ENCODE assay signal across 16 cellular contexts in the genomic region with DNA sequence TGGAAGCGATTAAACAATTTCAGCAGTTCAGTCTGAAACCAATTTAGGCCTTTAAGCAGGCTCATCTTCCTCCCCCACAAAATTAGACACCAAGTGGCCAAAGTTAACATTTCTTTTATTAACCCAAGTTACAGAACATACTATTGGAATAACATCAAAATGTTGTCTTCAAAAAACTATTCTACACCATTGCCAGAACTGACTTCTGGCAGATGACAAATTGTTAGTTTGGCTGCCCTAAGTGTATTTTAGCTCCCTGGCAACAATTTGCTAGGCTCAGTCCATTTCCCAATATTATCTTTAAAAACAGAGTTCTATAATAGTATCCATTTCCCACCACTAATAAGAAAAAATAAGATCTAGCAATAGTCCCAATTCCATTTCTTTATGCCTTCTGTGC.
DNase-seq lines count a peak whose midpoint lies in the region; ATAC-seq and TF ChIP-seq lines count a peak whose summit lies in the region.
"Had no signal": no experiment of that assay in that cellular context is flagged by ENCODE, and none has a peak within 500 bp of the region (broad histone marks: within the 10 kb centered on the region; RNA-seq: fewer than 3 reads in every experiment).

No MANE protein-coding gene starts in this region.

- H3K4me3 Mint-ChIP-seq in nephron = no peak overlapping the region
- H3K4me3 Mint-ChIP-seq: CD8-positive, alpha-beta T cell had no signal

- TF ChIP-seq CTCF in gastroesophageal sphincter (IDR thresholded peaks at IDR 0.05) (peak in 2 of 4 experiments; percentile 17 to 29), nephron (IDR thresholded peaks at IDR 0.05; ENCODE audit: unreplicated experiment in 3 of 3) (no peak), colonic mucosa (IDR thresholded peaks at IDR 0.05) (no peak)

- no peak for TF ChIP-seq POLR2A in gastroesophageal sphincter (IDR thresholded peaks at IDR 0.05)

- H3K4me2 ChIP-seq in GM23248 (ENCODE audit: unreplicated experiment) = no peak overlapping the region

- peaks cover 23% of the 10 kb centered on the region for H3F3A ChIP-seq in GM23248 (ENCODE audit: insufficient read depth)

- no peak overlapping the region for H3K4me3 ChIP-seq in GM23248
- H3K4me3 ChIP-seq in gastroesophageal sphincter = no peak overlapping the region
- H3K4me3 ChIP-seq in aorta (ENCODE audit: low read length in 2 of 2) = no peak overlapping the region
- H3K4me3 ChIP-seq in colonic mucosa = no peak overlapping the region
- H3K4me3 ChIP-seq: MG63 had no signal

- no peaks in the 10 kb centered on the region for H3K36me3 ChIP-seq in GM23248 (ENCODE audit: low read depth)
- H3K36me3 ChIP-seq in gastroesophageal sphincter = no peaks in the 10 kb centered on the region
- H3K36me3 ChIP-seq in aorta (ENCODE audit: control insufficient read depth in 1 of 2, insufficient read depth in 2 of 2, low read length in 1 of 2) = no peaks in the 10 kb centered on the region
- no peaks in the 10 kb centered on the region for H3K36me3 ChIP-seq in colonic mucosa
- H3K36me3 ChIP-seq: BE2C had no signal

- WGBS in GM23248 (ENCODE audit: low coverage in 1 of 2, low lambda C conversion rate in 2 of 2, missing lambda C conversion rate in 2 of 2), 2 experiments = 8 to 23% methylated on average over 1 of the region's 1 CpG
- WGBS in gastroesophageal sphincter (ENCODE audit: low coverage in 1 of 2), 2 donors = 82 to 90% methylated on average over 1 of the region's 1 CpG
- 18 to 31% methylated on average over 1 of the region's 1 CpG for WGBS in aorta, 2 donors

- H3K9me3 ChIP-seq in GM23248 (ENCODE audit: low read depth) (no peaks in the 10 kb centered on the region), gastroesophageal sphincter (no peaks in the 10 kb centered on the region), aorta (ENCODE audit: control insufficient read depth, low read length) (no peaks in the 10 kb centered on the region), colonic mucosa (no peaks in the 10 kb centered on the region)
- H3K9me3 ChIP-seq: BE2C had no signal

- ATAC-seq in gastroesophageal sphincter = peak; percentile 48
- ATAC-seq in aorta (ENCODE audit: low FRiP score) = peak; percentile 66
- ATAC-seq: CD8-positive, alpha-beta T cell had no signal

- H3K27ac ChIP-seq in GM23248 (peak overlapping the region; percentile 27; the same call in 1 of the 2 replicates), gastroesophageal sphincter (peak overlapping the region in 3 of 4 donors; percentile 19 to 52 (median 50)), aorta (ENCODE audit: low read depth in 1 of 2, low read length in 2 of 2) (no peak overlapping the region), colonic mucosa (no peak overlapping the region)

- no peaks in the 10 kb centered on the region for H3K36me3 Mint-ChIP-seq in nephron (ENCODE audit: low read depth)
- H3K36me3 Mint-ChIP-seq: CD8-positive, alpha-beta T cell had no signal

- H3K9ac ChIP-seq in GM23248 = no peak overlapping the region
- H3K9ac ChIP-seq in colonic mucosa (ENCODE audit: low read depth in 2 of 2, low read length in 2 of 2) = no peak overlapping the region

- no peaks in the 10 kb centered on the region for H3K79me2 ChIP-seq in GM23248 (ENCODE audit: insufficient read depth)

- H3K27me3 ChIP-seq in GM23248 (replicated peaks; ENCODE audit: insufficient read depth) = no peaks in the 10 kb centered on the region
- no peaks in the 10 kb centered on the region for H3K27me3 ChIP-seq in gastroesophageal sphincter
- H3K27me3 ChIP-seq in aorta (ENCODE audit: control insufficient read depth in 1 of 2, insufficient read depth in 2 of 2, low read length in 1 of 2) = no peaks in the 10 kb centered on the region
- no peaks in the 10 kb centered on the region for H3K27me3 ChIP-seq in colonic mucosa
- H3K27me3 ChIP-seq: BE2C, MG63 had no signal

- H4K20me1 ChIP-seq in GM23248 (ENCODE audit: insufficient read depth) = no peaks in the 10 kb centered on the region

- H2AFZ ChIP-seq in GM23248 = peak overlapping the region; percentile 51

- DNase-seq in GM23248 (peak; percentile 50), aorta (no peak), colonic mucosa (no peak), NCI-H446 (lab: John Stamatoyannopoulos, UW) (no peak), NCI-H1417 treated with DMSO at 0.1 percent for 48 hours (lab: John Stamatoyannopoulos, UW) (no peak)
- DNase-seq: BE2C; CD8-positive, alpha-beta T cell; H7; IMR-90; MG63; NCI-H1092; NCI-H2081 treated with DMSO at 0.1 percent for 48 hours; NCI-H2227 treated with DMSO at 0.1 percent for 48 hours; NCI-H524 treated with DMSO at 0.1 percent for 48 hours had no signal

- intact Hi-C loops in aorta (cut with DNase I) (no loop called here), colonic mucosa (cut with DNase I) (no loop called here)

- no peaks in the 10 kb centered on the region for H3K27me3 Mint-ChIP-seq in nephron (ENCODE audit: low read depth)

- in situ Hi-C loops in GM23248 (cut with MboI) = no loop called here

- peaks cover 9% of the 10 kb centered on the region for H3K9me3 Mint-ChIP-seq in nephron
- H3K9me3 Mint-ChIP-seq: CD8-positive, alpha-beta T cell had no signal

- peaks cover 20% of the 10 kb centered on the region for H3K4me1 Mint-ChIP-seq in nephron

- no peaks in the 10 kb centered on the region for H3K9me2 ChIP-seq in GM23248 (ENCODE audit: insufficient read depth)

- peaks cover 32% of the 10 kb centered on the region for H3K4me1 ChIP-seq in GM23248 (ENCODE audit: insufficient read depth)
- peaks cover 0 to 23% (median 7%) of the 10 kb centered on the region in 3 donors for H3K4me1 ChIP-seq in gastroesophageal sphincter
- H3K4me1 ChIP-seq in aorta (ENCODE audit: control insufficient read depth in 1 of 2, insufficient read depth in 2 of 2, low read length in 2 of 2) = peaks cover 0 to 9% of the 10 kb centered on the region in 2 donors
- H3K4me1 ChIP-seq in colonic mucosa = no peaks in the 10 kb centered on the region
- H3K4me1 ChIP-seq: BE2C had no signal

- no peak for TF ChIP-seq EP300 in gastroesophageal sphincter (IDR thresholded peaks at IDR 0.05)

- peak overlapping the region in 2 of 3 experiments; percentile 33 to 42 for H3K27ac Mint-ChIP-seq in nephron
- H3K27ac Mint-ChIP-seq: CD8-positive, alpha-beta T cell had no signal

Comparison
In these comparisons a context has a peak if more than half of its experiments do, and no peak if none do; other contexts are left out.
1. H3K27ac ChIP-seq: peak in GM23248 (single experiment) and gastroesophageal sphincter (3 of 4); none in aorta (0 of 2) and colonic mucosa (single experiment).